Comparison of ENCODE assay signal across 8 cellular contexts in the genomic region with DNA sequence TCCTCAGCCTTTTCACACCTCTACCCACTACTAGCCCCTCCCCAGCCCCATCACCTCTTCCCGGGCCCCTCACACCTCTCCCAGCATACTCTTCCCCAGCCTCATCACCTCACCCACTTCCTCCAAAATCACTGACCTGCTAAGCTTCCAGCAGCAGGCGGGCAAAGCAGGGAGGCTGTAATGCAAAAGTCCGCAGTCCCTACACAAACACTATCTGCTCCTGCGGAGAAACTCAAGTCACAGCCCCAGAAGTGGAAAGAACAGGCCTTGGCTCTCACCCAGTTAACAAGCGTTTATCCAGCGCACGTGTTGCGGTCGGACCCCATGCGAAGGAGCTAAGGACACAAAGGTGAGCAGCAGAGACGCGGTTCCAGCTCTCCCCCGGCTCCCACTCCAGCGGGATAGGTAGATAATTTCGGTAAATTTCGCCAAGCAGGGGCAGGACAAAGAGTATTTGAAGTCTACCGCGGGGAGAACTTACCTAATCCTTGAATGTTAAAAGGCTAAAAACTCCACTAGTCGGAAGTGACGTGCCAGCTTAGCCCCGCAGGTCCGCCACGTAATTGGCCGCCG. TPM values are rescaled to one million over a fixed set of nuclear protein-coding genes. Genes with fewer than 3 reads are reported as not detected.
A peak's percentile ranks its signal among the peaks of the same experiment; 100 is the strongest.
DNase-seq lines count a peak whose midpoint lies in the region; ATAC-seq and TF ChIP-seq lines count a peak whose summit lies in the region.

No MANE protein-coding gene starts in this region.

- DNase-seq in D341Med (ENCODE audit: low spot score) (peak; percentile 69), SHP77 treated with DMSO at 0.1 percent for 48 hours (lab: John Stamatoyannopoulos, UW) (peak; percentile 77), amniotic epithelial cell (ENCODE audit: low read depth) (peak; percentile 77), immature natural killer cell (peak; percentile 93 to 94 (median 93)), MV-4-11 (lab: John Stamatoyannopoulos, UW) (no peak)
- DNase-seq in stimulated activated CD4-positive, alpha-beta T cell treated with anti-CD3 and anti-CD28 coated beads, Interleukin-12 subunit alpha, Interleukin-12 subunit beta, amount 100 ng/mL, for 4 hours, result peak; percentile 53

- H3K27me3 Mint-ChIP-seq in immature natural killer cell (ENCODE audit: low read depth in 3 of 3), result peaks cover 16 to 26% (median 18%) of the 10 kb centered on the region in 3 donors

- no peak for TF ChIP-seq EP300 in Ishikawa (IDR thresholded peaks at IDR 0.05; ENCODE audit: borderline replicate concordance)

- H3K27ac Mint-ChIP-seq in immature natural killer cell, result peak overlapping the region; percentile 95 to 100 (median 98)

- peak; percentile 45 for ATAC-seq in GM21619 (IDR thresholded peaks at IDR 0.05; ENCODE audit: unreplicated experiment)

- peaks cover 64 to 74% of the 10 kb centered on the region in 2 donors for H3K4me1 Mint-ChIP-seq in immature natural killer cell

- no peak for TF ChIP-seq RAD21 in Ishikawa (IDR thresholded peaks at IDR 0.05; ENCODE audit: low read depth)

- H3K9me3 Mint-ChIP-seq in immature natural killer cell, result no peaks in the 10 kb centered on the region

- peak overlapping the region; percentile 88 to 98 (median 94) for H3K4me3 Mint-ChIP-seq in immature natural killer cell

- peaks cover 11 to 13% (median 12%) of the 10 kb centered on the region in 3 donors for H3K36me3 Mint-ChIP-seq in immature natural killer cell

TF ChIP-seq in Ishikawa, 13 proteins besides CTCF, POLR2A, EP300 and RAD21:
- TF ChIP-seq FOXM1 (IDR thresholded peaks at IDR 0.05; ENCODE audit: borderline replicate concordance, low read depth), result no peak
- no peak for TF ChIP-seq TAF1 (IDR thresholded peaks at IDR 0.05; ENCODE audit: low read depth)
- TF ChIP-seq TCF12 (IDR thresholded peaks at IDR 0.05; ENCODE audit: low read depth), result no peak
- TF ChIP-seq NFIC (IDR thresholded peaks at IDR 0.05), result no peak
- TF ChIP-seq EGR1 (IDR thresholded peaks at IDR 0.05), result no peak
- no peak for TF ChIP-seq TEAD4 (IDR thresholded peaks at IDR 0.05)
- TF ChIP-seq ZBTB7A (IDR thresholded peaks at IDR 0.05; ENCODE audit: low read depth), result no peak
- TF ChIP-seq CREB1 (IDR thresholded peaks at IDR 0.05; ENCODE audit: low read depth), result peak; percentile 82
- TF ChIP-seq MAX (IDR thresholded peaks at IDR 0.05), result peak; percentile 87
- no peak for TF ChIP-seq CEBPB (IDR thresholded peaks at IDR 0.05)
- no peak for TF ChIP-seq YY1 (IDR thresholded peaks at IDR 0.05; ENCODE audit: low read depth)
- no peak for TF ChIP-seq REST (IDR thresholded peaks at IDR 0.05; ENCODE audit: low read depth)
- TF ChIP-seq, protein P1, sequence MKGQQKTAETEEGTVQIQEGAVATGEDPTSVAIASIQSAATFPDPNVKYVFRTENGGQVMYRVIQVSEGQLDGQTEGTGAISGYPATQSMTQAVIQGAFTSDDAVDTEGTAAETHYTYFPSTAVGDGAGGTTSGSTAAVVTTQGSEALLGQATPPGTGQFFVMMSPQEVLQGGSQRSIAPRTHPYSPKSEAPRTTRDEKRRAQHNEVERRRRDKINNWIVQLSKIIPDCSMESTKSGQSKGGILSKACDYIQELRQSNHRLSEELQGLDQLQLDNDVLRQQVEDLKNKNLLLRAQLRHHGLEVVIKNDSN (IDR thresholded peaks at IDR 0.05), result no peak

RNA-seq across cellular contexts. Expression of gene TRIM39, which starts 0.8 kb away (rescaled TPM):
- 10 to 100 TPM in 2 of 3 donors, 1 to 10 TPM in 1; 3.3 to 16.1 (median 10.6) TPM for polyA plus RNA-seq in immature natural killer cell

RNA-seq across cellular contexts. Expression of gene RPP21, which starts 19.0 kb away (rescaled TPM):
- 10 to 100 TPM; 55.3 to 57.0 (median 55.4) TPM for polyA plus RNA-seq in immature natural killer cell
